In the genomic region with DNA sequence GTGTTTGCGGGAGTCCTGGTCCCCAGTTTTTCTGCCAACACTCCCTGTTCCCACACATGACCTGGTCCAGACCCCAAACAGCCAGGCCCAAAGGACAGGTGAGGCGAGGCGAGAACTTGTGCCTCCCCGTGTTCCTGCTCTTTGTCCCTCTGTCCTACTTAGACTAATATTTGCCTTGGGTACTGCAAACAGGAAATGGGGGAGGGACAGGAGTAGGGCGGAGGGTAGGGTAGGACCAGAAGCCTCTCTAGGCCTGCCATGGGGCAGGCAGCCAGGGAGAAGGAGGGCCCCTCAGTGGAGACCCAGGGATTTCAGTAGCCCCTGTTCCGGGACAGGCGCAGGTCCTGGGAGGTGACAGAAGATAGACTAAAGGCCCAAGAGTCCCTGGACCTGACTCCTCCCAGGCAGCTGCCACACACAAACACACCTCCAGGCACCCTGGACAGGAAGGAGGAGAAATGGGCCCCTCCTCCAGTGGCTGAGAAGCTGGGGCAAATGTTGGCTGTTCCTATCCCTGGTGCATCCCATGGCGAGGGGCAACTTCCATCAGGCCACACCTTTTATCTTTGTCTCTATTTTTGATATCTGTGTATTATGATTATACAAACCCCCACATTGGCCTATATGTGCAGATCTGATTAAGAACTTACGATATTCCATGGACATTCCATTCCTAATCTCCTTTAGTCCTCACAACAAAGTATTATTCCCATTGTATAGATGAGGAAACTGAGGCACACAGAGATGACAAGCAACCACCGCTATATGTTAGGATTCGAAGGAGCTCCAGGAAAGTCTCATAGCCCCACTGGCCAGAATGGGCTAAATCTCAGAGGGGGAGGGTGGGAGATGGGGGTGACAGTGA, we compare ENCODE assay signal across 12 cellular contexts. TPM values are rescaled to one million over a fixed set of nuclear protein-coding genes. Genes with fewer than 3 reads are reported as not detected.
DNase-seq lines count a peak whose midpoint lies in the region; ATAC-seq and TF ChIP-seq lines count a peak whose summit lies in the region.
"Had no signal": no experiment of that assay in that cellular context is flagged by ENCODE, and none has a peak within 500 bp of the region (broad histone marks: within the 10 kb centered on the region; RNA-seq: fewer than 3 reads in every experiment).

No MANE protein-coding gene starts in this region.

- peak; percentile 30 for ATAC-seq in activated CD4-positive, alpha-beta T cell treated with anti-CD3 and anti-CD28 coated beads for 36 hours
- peak; percentile 19 for ATAC-seq in stimulated activated effector memory CD8-positive, alpha-beta T cell treated with anti-CD3 and anti-CD28 coated beads, Interleukin-12 subunit alpha, Interleukin-12 subunit beta, amount 100 ng/mL, for 72 hours
- ATAC-seq in HG03520 (IDR thresholded peaks at IDR 0.05; ENCODE audit: unreplicated experiment) = no peak

- POLR2A ChIA-PET in activated CD4-positive, alpha-beta T cell treated with anti-CD3 and anti-CD28 coated beads for 36 hours (lab: Charles Lee) = no interaction called here

- H3K27ac Mint-ChIP-seq in activated CD4-positive, alpha-beta T cell treated with anti-CD3 and anti-CD28 coated beads for 36 hours = no peak overlapping the region
- H3K27ac Mint-ChIP-seq in activated CD4-positive, alpha-beta T cell treated with anti-CD3 and anti-CD28 coated beads, Interleukin-2, amount 10 ng/mL, durations not matched to agents 24 days and 14 days = no peak overlapping the region
- peak overlapping the region; percentile 48 for H3K27ac Mint-ChIP-seq in stimulated activated effector memory CD8-positive, alpha-beta T cell treated with anti-CD3 and anti-CD28 coated beads, Interleukin-12 subunit alpha, Interleukin-12 subunit beta, amount 100 ng/mL, for 72 hours

- no peak for DNase-seq in activated CD4-positive, alpha-beta T cell treated with anti-CD3 and anti-CD28 coated beads for 36 hours
- no peak for DNase-seq in activated CD4-positive, alpha-beta T cell treated with anti-CD3 and anti-CD28 coated beads, Interleukin-2, amount 10 ng/mL, durations not matched to agents 24 days and 14 days
- DNase-seq in NCI-H2196 (lab: John Stamatoyannopoulos, UW; ENCODE audit: unreplicated experiment) (peak; percentile 28), choroid plexus epithelial cell (ENCODE audit: low read depth) (peak; percentile 25), globus pallidus (ENCODE audit: low spot score) (no peak)
- DNase-seq in stimulated activated effector memory CD8-positive, alpha-beta T cell treated with anti-CD3 and anti-CD28 coated beads, Interleukin-12 subunit alpha, Interleukin-12 subunit beta, amount 100 ng/mL, for 72 hours (ENCODE audit: low spot score in 2 of 2) = no peak
- DNase-seq in stimulated activated CD4-positive, alpha-beta T cell treated with anti-CD3 and anti-CD28 coated beads, Interleukin-4, amount 100 ng/mL, for 1 hour = no peak
- DNase-seq: activated CD4-positive, alpha-beta T cell treated with anti-CD3 and anti-CD28 coated beads for 48 hours; amniotic stem cell; left cardiac atrium had no signal

- no peak overlapping the region for H3K4me3 Mint-ChIP-seq in activated CD4-positive, alpha-beta T cell treated with anti-CD3 and anti-CD28 coated beads for 36 hours
- no peak overlapping the region for H3K4me3 Mint-ChIP-seq in activated CD4-positive, alpha-beta T cell treated with anti-CD3 and anti-CD28 coated beads, Interleukin-2, amount 10 ng/mL, durations not matched to agents 24 days and 14 days
- H3K4me3 Mint-ChIP-seq in stimulated activated effector memory CD8-positive, alpha-beta T cell treated with anti-CD3 and anti-CD28 coated beads, Interleukin-12 subunit alpha, Interleukin-12 subunit beta, amount 100 ng/mL, for 72 hours = no peak overlapping the region

- peaks cover 5% of the 10 kb centered on the region for H3K4me1 Mint-ChIP-seq in activated CD4-positive, alpha-beta T cell treated with anti-CD3 and anti-CD28 coated beads for 36 hours
- peaks cover 3% of the 10 kb centered on the region for H3K4me1 Mint-ChIP-seq in activated CD4-positive, alpha-beta T cell treated with anti-CD3 and anti-CD28 coated beads, Interleukin-2, amount 10 ng/mL, durations not matched to agents 24 days and 14 days
- H3K4me1 Mint-ChIP-seq in stimulated activated effector memory CD8-positive, alpha-beta T cell treated with anti-CD3 and anti-CD28 coated beads, Interleukin-12 subunit alpha, Interleukin-12 subunit beta, amount 100 ng/mL, for 72 hours = no peaks in the 10 kb centered on the region

- intact Hi-C loops in activated CD4-positive, alpha-beta T cell treated with anti-CD3 and anti-CD28 coated beads for 36 hours (cut with DNase I, micrococcal nuclease) = no loop called here
- intact Hi-C loops in activated CD4-positive, alpha-beta T cell treated with anti-CD3 and anti-CD28 coated beads, Interleukin-2, amount 10 ng/mL, durations not matched to agents 24 days and 14 days (cut with micrococcal nuclease) = no loop called here

- no peak for TF ChIP-seq CTCF in choroid plexus epithelial cell (conservative IDR thresholded peaks at IDR 0.05; ENCODE audit: low read depth, low read length)

- no peaks in the 10 kb centered on the region for H3K27me3 Mint-ChIP-seq in activated CD4-positive, alpha-beta T cell treated with anti-CD3 and anti-CD28 coated beads for 36 hours
- no peaks in the 10 kb centered on the region for H3K27me3 Mint-ChIP-seq in activated CD4-positive, alpha-beta T cell treated with anti-CD3 and anti-CD28 coated beads, Interleukin-2, amount 10 ng/mL, durations not matched to agents 24 days and 14 days

- H3K4me3 ChIP-seq in choroid plexus epithelial cell (ENCODE audit: low read depth, low read length) = no peak overlapping the region

- CTCF ChIA-PET in activated CD4-positive, alpha-beta T cell treated with anti-CD3 and anti-CD28 coated beads for 36 hours (lab: Charles Lee) = interaction anchor here (1.1 kb wide), 1 partner anchor 13 kb away, joined by 5 read pairs; no protein-coding TSS in a partner anchor

- H3K36me3 Mint-ChIP-seq in activated CD4-positive, alpha-beta T cell treated with anti-CD3 and anti-CD28 coated beads for 36 hours (ENCODE audit: low read depth) = no peaks in the 10 kb centered on the region
- H3K36me3 Mint-ChIP-seq in activated CD4-positive, alpha-beta T cell treated with anti-CD3 and anti-CD28 coated beads, Interleukin-2, amount 10 ng/mL, durations not matched to agents 24 days and 14 days (ENCODE audit: low read depth) = no peaks in the 10 kb centered on the region
- no peaks in the 10 kb centered on the region for H3K36me3 Mint-ChIP-seq in stimulated activated effector memory CD8-positive, alpha-beta T cell treated with anti-CD3 and anti-CD28 coated beads, Interleukin-12 subunit alpha, Interleukin-12 subunit beta, amount 100 ng/mL, for 72 hours

- no peaks in the 10 kb centered on the region for H3K9me3 Mint-ChIP-seq in activated CD4-positive, alpha-beta T cell treated with anti-CD3 and anti-CD28 coated beads for 36 hours (ENCODE audit: low read depth)
- H3K9me3 Mint-ChIP-seq in activated CD4-positive, alpha-beta T cell treated with anti-CD3 and anti-CD28 coated beads, Interleukin-2, amount 10 ng/mL, durations not matched to agents 24 days and 14 days = no peaks in the 10 kb centered on the region
- H3K9me3 Mint-ChIP-seq in stimulated activated effector memory CD8-positive, alpha-beta T cell treated with anti-CD3 and anti-CD28 coated beads, Interleukin-12 subunit alpha, Interleukin-12 subunit beta, amount 100 ng/mL, for 72 hours = no peaks in the 10 kb centered on the region

RNA-seq across cellular contexts. Expression of gene F2, which starts 0.6 kb away (rescaled TPM):
- not detected for total RNA-seq in activated CD4-positive, alpha-beta T cell treated with anti-CD3 and anti-CD28 coated beads for 36 hours
- total RNA-seq in activated CD4-positive, alpha-beta T cell treated with anti-CD3 and anti-CD28 coated beads, Interleukin-2, amount 10 ng/mL, durations not matched to agents 24 days and 14 days = 0.30 TPM in 1 of 2 replicates, not detected in the other
- total RNA-seq: esophagus mucosa, left cardiac atrium had no signal

RNA-seq across cellular contexts. Expression of gene ZNF408, which starts 17.6 kb away (rescaled TPM):
- total RNA-seq in activated CD4-positive, alpha-beta T cell treated with anti-CD3 and anti-CD28 coated beads for 36 hours = 1 to 10 TPM; 8.8 to 9.0 TPM
- 12.9 and 14.1 TPM in 2 replicates for total RNA-seq in activated CD4-positive, alpha-beta T cell treated with anti-CD3 and anti-CD28 coated beads, Interleukin-2, amount 10 ng/mL, durations not matched to agents 24 days and 14 days

RNA-seq across cellular contexts. Expression of gene ARHGAP1, which starts 18.0 kb away (rescaled TPM):
- 10 to 100 TPM; 40.2 to 50.0 TPM for total RNA-seq in activated CD4-positive, alpha-beta T cell treated with anti-CD3 and anti-CD28 coated beads for 36 hours
- total RNA-seq in activated CD4-positive, alpha-beta T cell treated with anti-CD3 and anti-CD28 coated beads, Interleukin-2, amount 10 ng/mL, durations not matched to agents 24 days and 14 days = 59.1 and 61.7 TPM in 2 replicates

Comparison
In these comparisons a context has a peak if more than half of its experiments do, and no peak if none do; other contexts are left out.
1. DNase-seq: peak in NCI-H2196 (single experiment) and choroid plexus epithelial cell (single experiment); none in activated CD4-positive, alpha-beta T cell treated with anti-CD3 and anti-CD28 coated beads for 36 hours (single experiment), activated CD4-positive, alpha-beta T cell treated with anti-CD3 and anti-CD28 coated beads, Interleukin-2, amount 10 ng/mL, durations not matched to agents 24 days and 14 days (single experiment), stimulated activated effector memory CD8-positive, alpha-beta T cell treated with anti-CD3 and anti-CD28 coated beads, Interleukin-12 subunit alpha, Interleukin-12 subunit beta, amount 100 ng/mL, for 72 hours (0 of 2), stimulated activated CD4-positive, alpha-beta T cell treated with anti-CD3 and anti-CD28 coated beads, Interleukin-4, amount 100 ng/mL, for 1 hour (single experiment) and globus pallidus (single experiment).